In genomic region chr15:75332093-75332492, GRCh38 we compare ENCODE assay signal across 10 cellular contexts. TPM values are rescaled to one million over a fixed set of nuclear protein-coding genes. Genes with fewer than 3 reads are reported as not detected.
"Had no signal": no experiment of that assay in that cellular context is flagged by ENCODE, and none has a peak within 500 bp of the region (broad histone marks: within the 10 kb centered on the region; RNA-seq: fewer than 3 reads in every experiment).

No MANE protein-coding gene starts in this region.

RNA-seq across cellular contexts. Expression of gene GOLGA6D, which starts 49.5 kb away (rescaled TPM):
- total RNA-seq: activated B cell treated with CpG ODN at 0.5 μM for 24 hours; activated CD4-positive, alpha-beta memory T cell treated with anti-CD3 and anti-CD28 coated beads, Interleukin-2, amount 10 ng/mL, durations not matched to agents 7 days and 5 days; activated CD4-positive, alpha-beta T cell treated with anti-CD3 and anti-CD28 coated beads, Interleukin-2, amount 10 ng/mL, durations not matched to agents 7 days and 5 days; activated CD8-positive, alpha-beta T cell treated with anti-CD3 and anti-CD28 coated beads, Interleukin-2, amount 10 ng/mL, durations not matched to agents 7 days and 5 days; activated naive CD8-positive, alpha-beta T cell treated with anti-CD3 and anti-CD28 coated beads for 36 hours; activated T-helper 2 cell treated with anti-CD3 and anti-CD28 coated beads, Interferon-gamma antibody, Interleukin-2, Interleukin-4, amounts not matched to agents 10 μg/mL and 5 μg/mL and 100 μg/mL, durations not matched to agents 14 hours and 24 hours and 36 hours; astrocyte; body of pancreas; cardiac septum; cerebellum had no signal
